12 cellular contexts compared by ENCODE assay signal in genomic region chr2:1816414-1816911, GRCh38.
A peak's percentile ranks its signal among the peaks of the same experiment; 100 is the strongest.
DNase-seq lines count a peak whose midpoint lies in the region; TF ChIP-seq lines count a peak whose summit lies in the region.
"Had no signal": no experiment of that assay in that cellular context is flagged by ENCODE, and none has a peak within 500 bp of the region (broad histone marks: within the 10 kb centered on the region; RNA-seq: fewer than 3 reads in every experiment).

No MANE protein-coding gene starts in this region.

- peak; percentile 58 for DNase-seq in MG63
- DNase-seq in fibroblast of mammary gland (ENCODE audit: low read depth): peak; percentile 64
- DNase-seq in tibial artery: peak; percentile 71 to 88
- no peak for DNase-seq in MV-4-11 (lab: John Stamatoyannopoulos, UW)
- no peak for DNase-seq in DMS153 treated with DMSO at 0.1 percent for 48 hours (lab: John Stamatoyannopoulos, UW; ENCODE audit: unreplicated experiment)
- no peak for DNase-seq in CD4-positive, alpha-beta memory T cell
- no peak for DNase-seq in NCI-H526 treated with DMSO at 0.1 percent for 48 hours (lab: John Stamatoyannopoulos, UW)
- DNase-seq: activated CD8-positive, alpha-beta T cell treated with anti-CD3 and anti-CD28 coated beads for 36 hours; DMS79 treated with DMSO at 0.1 percent for 48 hours; mesendoderm; NCI-H524 treated with DMSO at 0.1 percent for 48 hours had no signal

- CTCF ChIA-PET in CD4-positive, alpha-beta memory T cell (lab: Charles Lee; ENCODE audit: partially characterized antibody): interaction anchor here (0.7 to 3.4 kb wide), 6 partner anchors 8 to 127 kb away, joined by 3 to 19 read pairs (median 5); no protein-coding TSS in a partner anchor

- no peaks in the 10 kb centered on the region for H3K36me3 Mint-ChIP-seq in CD4-positive, alpha-beta memory T cell

- H3K36me3 ChIP-seq in MG63 (no peaks in the 10 kb centered on the region), muscle layer of colon (ENCODE audit: insufficient read depth, low read length) (no peaks in the 10 kb centered on the region), tibial artery (no peaks in the 10 kb centered on the region)
- no peaks in the 10 kb centered on the region for H3K36me3 ChIP-seq in CD4-positive, alpha-beta memory T cell (ENCODE audit: insufficient read depth, low read length)

- H3K27me3 ChIP-seq in MG63 (no peaks in the 10 kb centered on the region), muscle layer of colon (ENCODE audit: control insufficient read depth in 1 of 2, insufficient read depth in 2 of 2, low read length in 2 of 2) (no peaks in the 10 kb centered on the region), tibial artery (no peaks in the 10 kb centered on the region)
- no peaks in the 10 kb centered on the region for H3K27me3 ChIP-seq in CD4-positive, alpha-beta memory T cell (ENCODE audit: insufficient read depth, low read length)

- H3K9ac ChIP-seq in muscle layer of colon (ENCODE audit: low read length): no peak overlapping the region

- H3K27ac ChIP-seq in muscle layer of colon (ENCODE audit: low read depth, low read length) (peak overlapping the region; percentile 83), tibial artery (peak overlapping the region; percentile 88 to 97)
- no peak overlapping the region for H3K27ac ChIP-seq in CD4-positive, alpha-beta memory T cell (ENCODE audit: low read depth, low read length)

- peaks cover 20% of the 10 kb centered on the region for H3K4me1 ChIP-seq in muscle layer of colon (ENCODE audit: insufficient read depth, low read length)
- peaks cover 3 to 27% (median 22%) of the 10 kb centered on the region in 4 donors for H3K4me1 ChIP-seq in tibial artery
- H3K4me1 ChIP-seq in CD4-positive, alpha-beta memory T cell (ENCODE audit: insufficient read depth, low read length): no peaks in the 10 kb centered on the region

- H3K4me3 Mint-ChIP-seq in CD4-positive, alpha-beta memory T cell: no peak overlapping the region
- H3K4me3 Mint-ChIP-seq: activated CD8-positive, alpha-beta T cell treated with anti-CD3 and anti-CD28 coated beads for 36 hours had no signal

- no peaks in the 10 kb centered on the region for H3K27me3 Mint-ChIP-seq in CD4-positive, alpha-beta memory T cell
- H3K27me3 Mint-ChIP-seq: activated CD8-positive, alpha-beta T cell treated with anti-CD3 and anti-CD28 coated beads for 36 hours had no signal

- H3K4me1 Mint-ChIP-seq in CD4-positive, alpha-beta memory T cell: peaks cover 0 to 4% (median 1%) of the 10 kb centered on the region in 4 donors

- intact Hi-C loops in tibial artery (cut with DNase I; ENCODE audit: low total_unique reads): loop anchor here (5.0 kb wide), 2 partner anchors 169 to 224 kb away; no protein-coding TSS in a partner anchor
- intact Hi-C loops in CD4-positive, alpha-beta memory T cell (cut with micrococcal nuclease): no loop called here

- H3K4me3 ChIP-seq in MG63 (no peak overlapping the region), fibroblast of mammary gland (ENCODE audit: control insufficient read depth, low read depth, low read length) (no peak overlapping the region), muscle layer of colon (ENCODE audit: low read depth in 1 of 2, low read length in 2 of 2) (peak overlapping the region in 1 of 2 donors; percentile 4), tibial artery (peak overlapping the region; percentile 13 to 30)
- no peak overlapping the region for H3K4me3 ChIP-seq in CD4-positive, alpha-beta memory T cell (ENCODE audit: low read length in 2 of 2)

- POLR2A ChIA-PET in CD4-positive, alpha-beta memory T cell (lab: Charles Lee; ENCODE audit: partially characterized antibody): no interaction called here

- peaks cover 0 to 4% (median 0%) of the 10 kb centered on the region in 8 donors for H3K9me3 Mint-ChIP-seq in CD4-positive, alpha-beta memory T cell
- H3K9me3 Mint-ChIP-seq: activated CD8-positive, alpha-beta T cell treated with anti-CD3 and anti-CD28 coated beads for 36 hours had no signal

- H3K27ac Mint-ChIP-seq in CD4-positive, alpha-beta memory T cell: no peak overlapping the region
- H3K27ac Mint-ChIP-seq: activated CD8-positive, alpha-beta T cell treated with anti-CD3 and anti-CD28 coated beads for 36 hours had no signal

- H3K9me3 ChIP-seq in MG63: no peaks in the 10 kb centered on the region
- H3K9me3 ChIP-seq in muscle layer of colon (ENCODE audit: low read length): no peaks in the 10 kb centered on the region
- H3K9me3 ChIP-seq in tibial artery: no peaks in the 10 kb centered on the region
- H3K9me3 ChIP-seq in CD4-positive, alpha-beta memory T cell (ENCODE audit: control insufficient read depth in 1 of 2, low read length in 2 of 2): no peaks in the 10 kb centered on the region

- no peak for TF ChIP-seq CTCF in fibroblast of mammary gland (conservative IDR thresholded peaks at IDR 0.05; ENCODE audit: control insufficient read depth, insufficient read depth, low read depth, low read length)
- no peak for TF ChIP-seq CTCF in tibial artery (IDR thresholded peaks at IDR 0.05)

Comparison
In these comparisons a context has a peak if more than half of its experiments do, and no peak if none do; other contexts are left out.
1. DNase-seq: peak in MG63 (single experiment), fibroblast of mammary gland (single experiment) and tibial artery (2 of 2); none in MV-4-11 (single experiment), DMS153 treated with DMSO at 0.1 percent for 48 hours (single experiment), CD4-positive, alpha-beta memory T cell (0 of 5) and NCI-H526 treated with DMSO at 0.1 percent for 48 hours (single experiment).
2. H3K4me3 ChIP-seq: peak in tibial artery (2 of 2); none in MG63 (single experiment), fibroblast of mammary gland (single experiment) and CD4-positive, alpha-beta memory T cell (0 of 2).